ENCODE assay signal across 13 cellular contexts in genomic region chr3:187017511-187018230, GRCh38.
DNase-seq lines count a peak whose midpoint lies in the region; ATAC-seq and TF ChIP-seq lines count a peak whose summit lies in the region.
"Had no signal": no experiment of that assay in that cellular context is flagged by ENCODE, and none has a peak within 500 bp of the region (broad histone marks: within the 10 kb centered on the region; RNA-seq: fewer than 3 reads in every experiment).

No MANE protein-coding gene starts in this region.

- peak overlapping the region; percentile 64 to 87 (median 75) for H3K4me2 ChIP-seq in BLaER1 treated with 17β-estradiol and CSF1 and Interleukin-3, amounts not matched to agents 10 nM and 100 nM

- H3K27me3 ChIP-seq in BLaER1 treated with 17β-estradiol and CSF1 and Interleukin-3, amounts not matched to agents 10 nM and 100 nM = no peaks in the 10 kb centered on the region
- H3K27me3 ChIP-seq: upper lobe of left lung had no signal

- POLR2A ChIA-PET in naive thymus-derived CD8-positive, alpha-beta T cell (lab: Charles Lee) = interaction anchor here (1.6 kb wide), 1 partner anchor 9 kb away, joined by 14 read pairs; no protein-coding TSS in a partner anchor

- H3K27ac Mint-ChIP-seq in IgD-negative memory B cell = peak overlapping the region; percentile 95 to 98 (median 97)
- H3K27ac Mint-ChIP-seq in naive thymus-derived CD8-positive, alpha-beta T cell = peak overlapping the region in 8 of 10 donors; percentile 57 to 99 (median 76)

- peak overlapping the region in 4 of 11 experiments; percentile 5 to 46 (median 28); a peak in 7 of 22 replicates for H3K27ac ChIP-seq in BLaER1 treated with 17β-estradiol and CSF1 and Interleukin-3, amounts not matched to agents 10 nM and 100 nM
- H3K27ac ChIP-seq: C4-2B had no signal

- peaks cover 5% of the 10 kb centered on the region for H3K36me3 Mint-ChIP-seq in IgD-negative memory B cell
- H3K36me3 Mint-ChIP-seq in naive thymus-derived CD8-positive, alpha-beta T cell = peaks cover 0 to 24% (median 13%) of the 10 kb centered on the region in 3 donors

- peaks cover 0 to 39% (median 27%) of the 10 kb centered on the region in 11 experiments; a peak in 16 of 22 replicates for H3K36me3 ChIP-seq in BLaER1 treated with 17β-estradiol and CSF1 and Interleukin-3, amounts not matched to agents 10 nM and 100 nM
- H3K36me3 ChIP-seq: prostate gland, upper lobe of left lung had no signal

- H3K4me3 ChIP-seq in BLaER1 treated with 17β-estradiol and CSF1 and Interleukin-3, amounts not matched to agents 10 nM and 100 nM = no peak overlapping the region
- H3K4me3 ChIP-seq in epithelial cell of proximal tubule (ENCODE audit: low read depth, low read length) = peak overlapping the region; percentile 24
- H3K4me3 ChIP-seq: prostate gland, upper lobe of left lung had no signal

- H4K20me1 ChIP-seq in BLaER1 treated with 17β-estradiol and CSF1 and Interleukin-3, amounts not matched to agents 10 nM and 100 nM = peaks cover 0 to 100% (median 82%) of the 10 kb centered on the region in 11 experiments; a peak in 16 of 22 replicates

- peak; percentile 92 for DNase-seq in epithelial cell of proximal tubule (ENCODE audit: low read depth)
- no peak for DNase-seq in naive thymus-derived CD8-positive, alpha-beta T cell
- no peak for DNase-seq in NCI-H2227 treated with DMSO at 0.1 percent for 48 hours (lab: John Stamatoyannopoulos, UW)
- no peak for DNase-seq in effector CD4-positive, alpha-beta T cell
- DNase-seq: cortex of kidney had no signal

- H3K4me3 Mint-ChIP-seq in IgD-negative memory B cell = peak overlapping the region in 3 of 4 donors; percentile 34 to 75 (median 52)
- H3K4me3 Mint-ChIP-seq in naive thymus-derived CD8-positive, alpha-beta T cell = no peak overlapping the region

- H3K9me3 Mint-ChIP-seq in IgD-negative memory B cell = peaks cover 0 to 3% (median 0%) of the 10 kb centered on the region in 3 donors
- H3K9me3 Mint-ChIP-seq in naive thymus-derived CD8-positive, alpha-beta T cell = no peaks in the 10 kb centered on the region

- TF ChIP-seq CTCF in epithelial cell of proximal tubule (conservative IDR thresholded peaks at IDR 0.05; ENCODE audit: low read depth, low read length) = no peak

- H3K27me3 Mint-ChIP-seq in IgD-negative memory B cell = no peaks in the 10 kb centered on the region
- no peaks in the 10 kb centered on the region for H3K27me3 Mint-ChIP-seq in naive thymus-derived CD8-positive, alpha-beta T cell

- H3K4me1 Mint-ChIP-seq in IgD-negative memory B cell = peaks cover 48 to 87% (median 78%) of the 10 kb centered on the region in 3 donors
- peaks cover 28 to 99% (median 83%) of the 10 kb centered on the region in 4 donors for H3K4me1 Mint-ChIP-seq in naive thymus-derived CD8-positive, alpha-beta T cell

- no peak for ATAC-seq in naive thymus-derived CD8-positive, alpha-beta T cell
- ATAC-seq in GM21390 (IDR thresholded peaks at IDR 0.05; ENCODE audit: unreplicated experiment) (no peak), HG03175 (IDR thresholded peaks at IDR 0.05; ENCODE audit: unreplicated experiment) (no peak)
- ATAC-seq: PC-3 had no signal

- 0 out of 22 replicates have a peak overlapping the region, but pooled peaks of 1 of the 11 experiments have one; percentile 7 for H3K9ac ChIP-seq in BLaER1 treated with 17β-estradiol and CSF1 and Interleukin-3, amounts not matched to agents 10 nM and 100 nM

- H3K4me1 ChIP-seq in BLaER1 treated with 17β-estradiol and CSF1 and Interleukin-3, amounts not matched to agents 10 nM and 100 nM = peaks cover 85 to 100% (median 96%) of the 10 kb centered on the region in 10 experiments

- peaks cover 0 to 2% (median 0%) of the 10 kb centered on the region in 11 experiments; a peak in 2 of 22 replicates for H3K9me3 ChIP-seq in BLaER1 treated with 17β-estradiol and CSF1 and Interleukin-3, amounts not matched to agents 10 nM and 100 nM (replicated peaks in 1 of 11)
- H3K9me3 ChIP-seq: prostate gland, upper lobe of left lung had no signal

Comparison
In these comparisons a context has a peak if more than half of its experiments do, and no peak if none do; other contexts are left out.
1. H3K4me3 Mint-ChIP-seq: peak in IgD-negative memory B cell (3 of 4); none in naive thymus-derived CD8-positive, alpha-beta T cell (0 of 10).